Comparison of ENCODE assay signal across 14 cellular contexts in genomic region chr12:38892090-38892786, GRCh38. TPM values are rescaled to one million over a fixed set of nuclear protein-coding genes. Genes with fewer than 3 reads are reported as not detected.
DNase-seq lines count a peak whose midpoint lies in the region; ATAC-seq and TF ChIP-seq lines count a peak whose summit lies in the region.
"Had no signal": no experiment of that assay in that cellular context is flagged by ENCODE, and none has a peak within 500 bp of the region (broad histone marks: within the 10 kb centered on the region; RNA-seq: fewer than 3 reads in every experiment).

No MANE protein-coding gene starts in this region.

- no peak for DNase-seq in RWPE2 (ENCODE audit: low spot score)
- no peak for DNase-seq in lower lobe of right lung
- no peak for DNase-seq in NCI-H2081 treated with DMSO at 0.1 percent for 48 hours (lab: John Stamatoyannopoulos, UW)
- DNase-seq in thyroid gland = no peak
- DNase-seq: dermis blood vessel endothelial cell; HFFc6; NCI-H1694 treated with DMSO at 0.1 percent for 48 hours; SK-N-SH; stimulated activated CD4-positive, alpha-beta T cell treated with anti-CD3 and anti-CD28 coated beads, Interleukin-15, amount 100 ng/mL, for 24 hours; upper lobe of left lung had no signal

- H3K27ac ChIP-seq in RWPE2 (ENCODE audit: poor library complexity, severe bottlenecking) (no peak overlapping the region), lower lobe of right lung (no peak overlapping the region), thyroid gland (no peak overlapping the region)

- no peaks in the 10 kb centered on the region for H3K36me3 ChIP-seq in RWPE2 (ENCODE audit: low read depth)
- H3K36me3 ChIP-seq in lower lobe of right lung = no peaks in the 10 kb centered on the region
- no peaks in the 10 kb centered on the region for H3K36me3 ChIP-seq in thyroid gland
- H3K36me3 ChIP-seq: upper lobe of left lung had no signal

- no peak overlapping the region for H3K4me3 ChIP-seq in RWPE2 (ENCODE audit: severe bottlenecking)
- no peak overlapping the region for H3K4me3 ChIP-seq in lower lobe of right lung
- H3K4me3 ChIP-seq in thyroid gland (replicated peaks in 1 of 3) = no peak overlapping the region

- TF ChIP-seq CTCF in RWPE2 (IDR thresholded peaks at IDR 0.05; ENCODE audit: poor library complexity, severe bottlenecking) = no peak
- TF ChIP-seq CTCF in lower lobe of right lung (IDR thresholded peaks at IDR 0.05) = no peak
- TF ChIP-seq CTCF in thyroid gland (IDR thresholded peaks at IDR 0.05) = no peak

- H3K27me3 ChIP-seq in RWPE2 (ENCODE audit: insufficient read depth, poor library complexity, severe bottlenecking) (no peaks in the 10 kb centered on the region), lower lobe of right lung (ENCODE audit: low read depth) (no peaks in the 10 kb centered on the region), thyroid gland (no peaks in the 10 kb centered on the region)
- H3K27me3 ChIP-seq: upper lobe of left lung had no signal

- peaks cover 8% of the 10 kb centered on the region for H3K4me1 ChIP-seq in RWPE2 (ENCODE audit: insufficient read depth, poor library complexity, severe bottlenecking)
- peaks cover 21% of the 10 kb centered on the region for H3K4me1 ChIP-seq in lower lobe of right lung
- peaks cover 5 to 7% of the 10 kb centered on the region in 2 donors for H3K4me1 ChIP-seq in thyroid gland

- TF ChIP-seq POLR2A in thyroid gland (IDR thresholded peaks at IDR 0.05) = no peak

- intact Hi-C loops in lower lobe of right lung (cut with DNase I) (no loop called here), thyroid gland (cut with DNase I) (no loop called here)

- WGBS in thyroid gland, 2 donors = 58 to 65% methylated on average over 4 of the region's 4 CpGs

- peak; percentile 70 for ATAC-seq in GM18517 (IDR thresholded peaks at IDR 0.05; ENCODE audit: unreplicated experiment)
- ATAC-seq in GM21786 (IDR thresholded peaks at IDR 0.05; ENCODE audit: unreplicated experiment) = peak; percentile 57
- ATAC-seq in RWPE2 (ENCODE audit: low read depth) = peak; percentile 35; the same call in 1 of the 3 replicates
- peak; percentile 32 to 67 for ATAC-seq in lower lobe of right lung
- ATAC-seq in HG03571 (IDR thresholded peaks at IDR 0.05; ENCODE audit: unreplicated experiment) = no peak
- ATAC-seq in HG02588 (IDR thresholded peaks at IDR 0.05; ENCODE audit: unreplicated experiment) = no peak

- no peaks in the 10 kb centered on the region for H3K9me3 ChIP-seq in RWPE2 (ENCODE audit: severe bottlenecking)
- no peaks in the 10 kb centered on the region for H3K9me3 ChIP-seq in lower lobe of right lung
- H3K9me3 ChIP-seq in thyroid gland = no peaks in the 10 kb centered on the region
- H3K9me3 ChIP-seq: SK-N-SH, upper lobe of left lung had no signal

RNA-seq across cellular contexts. Expression of gene CPNE8, which starts 13.2 kb away (rescaled TPM):
- total RNA-seq in lower lobe of right lung (33.0 TPM), thyroid gland (10 to 100 TPM; 19.1 to 32.0 (median 26.0) TPM)
- total RNA-seq: HFFc6 had no signal

Comparison
In these comparisons a context has a peak if more than half of its experiments do, and no peak if none do; other contexts are left out.
1. ATAC-seq: peak in GM18517 (single experiment), GM21786 (single experiment), RWPE2 (single experiment) and lower lobe of right lung (2 of 2); none in HG03571 (single experiment) and HG02588 (single experiment).